Comparison of ENCODE assay signal across 17 cellular contexts in the genomic region with DNA sequence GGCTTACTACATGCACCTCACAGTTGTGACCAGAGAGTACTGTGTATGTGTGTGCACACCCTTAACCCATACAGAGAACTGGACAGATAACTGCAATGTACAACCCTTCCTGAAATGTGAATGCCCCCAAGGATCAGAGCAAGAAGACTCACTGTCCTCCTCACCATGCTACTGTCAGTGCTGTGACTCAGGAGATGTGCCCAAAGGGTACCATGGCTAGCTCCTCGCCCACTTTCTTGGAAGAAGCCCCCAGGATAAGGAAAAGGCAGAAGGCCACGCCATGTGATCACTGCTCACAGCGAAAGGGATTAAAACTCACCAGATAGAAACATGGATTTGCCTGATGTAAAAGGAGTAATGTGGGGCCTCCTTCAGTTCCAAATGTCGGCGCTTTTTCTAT. TPM values are rescaled to one million over a fixed set of nuclear protein-coding genes. Genes with fewer than 3 reads are reported as not detected.
DNase-seq lines count a peak whose midpoint lies in the region; ATAC-seq, FAIRE-seq and TF ChIP-seq lines count a peak whose summit lies in the region.
"Had no signal": no experiment of that assay in that cellular context is flagged by ENCODE, and none has a peak within 500 bp of the region (broad histone marks: within the 10 kb centered on the region; RNA-seq: fewer than 3 reads in every experiment).

No MANE protein-coding gene starts in this region.

- ATAC-seq in HepG2 (peak; percentile 38; the same call in 2 of the 3 replicates), right lobe of liver (no peak), GM19463 (IDR thresholded peaks at IDR 0.05; ENCODE audit: unreplicated experiment) (no peak)
- ATAC-seq in central memory CD8-positive, alpha-beta T cell (replicated peaks; ENCODE audit: extremely low read depth, poor library complexity, severe bottlenecking): no peak
- ATAC-seq in stimulated activated effector memory CD8-positive, alpha-beta T cell treated with anti-CD3 and anti-CD28 coated beads, Interleukin-12 subunit alpha, Interleukin-12 subunit beta, amount 100 ng/mL, for 72 hours: no peak
- ATAC-seq: GM23338, HCT116 had no signal

- H3K9me3 ChIP-seq in HepG2 (ENCODE audit: low read length) (no peaks in the 10 kb centered on the region), right lobe of liver (no peaks in the 10 kb centered on the region), HEK293 (ENCODE audit: control insufficient read depth, insufficient read depth, low read depth, low read length) (no peaks in the 10 kb centered on the region)
- H3K9me3 ChIP-seq: Caco-2 had no signal

- no peaks in the 10 kb centered on the region for H3K4me1 Mint-ChIP-seq in central memory CD8-positive, alpha-beta T cell
- no peaks in the 10 kb centered on the region for H3K4me1 Mint-ChIP-seq in stimulated activated effector memory CD8-positive, alpha-beta T cell treated with anti-CD3 and anti-CD28 coated beads, Interleukin-12 subunit alpha, Interleukin-12 subunit beta, amount 100 ng/mL, for 72 hours
- H3K4me1 Mint-ChIP-seq: GM23338, H9 had no signal

- H3K27ac ChIP-seq in HepG2 (ENCODE audit: extremely low read length, insufficient read depth, low read length) (no peak overlapping the region), right lobe of liver (no peak overlapping the region), HEK293 (ENCODE audit: extremely low read depth, low read depth, low read length) (no peak overlapping the region)

- H4K20me1 ChIP-seq in HepG2 (ENCODE audit: insufficient read depth, low read length): no peaks in the 10 kb centered on the region

- no peak for FAIRE-seq in HepG2 (lab: Jason Lieb, UNC)
- FAIRE-seq: G401.6, GM12892 had no signal

- H3K27me3 ChIP-seq in HepG2 (ENCODE audit: control insufficient read depth in 1 of 2, insufficient read depth in 2 of 2, low read length in 2 of 2) (no peaks in the 10 kb centered on the region), right lobe of liver (no peaks in the 10 kb centered on the region)

- TF ChIP-seq RAD21 in HepG2 (CRISPR knock-in tag; IDR thresholded peaks at IDR 0.05): no peak

- in situ Hi-C loops in HepG2 (cut with HindIII; ENCODE audit: extremely low pct_ligation_motif_present, low pct_unique_long_range_greater_than_20kb): no loop called here

- H3K27me3 Mint-ChIP-seq in central memory CD8-positive, alpha-beta T cell: no peaks in the 10 kb centered on the region
- H3K27me3 Mint-ChIP-seq: CD4-positive, alpha-beta memory T cell had no signal

- WGBS in HepG2 (ENCODE audit: low lambda C conversion rate): 96% methylated on average over 5 of the region's 5 CpGs
- WGBS in right lobe of liver (ENCODE audit: insufficient coverage, low coverage, low lambda C conversion rate, missing lambda C conversion rate): 100% methylated on average over 4 of the region's 5 CpGs

- no peaks in the 10 kb centered on the region for H3K79me2 ChIP-seq in HepG2 (ENCODE audit: insufficient read depth, low read length)

- BruUV-seq in HepG2 (replicated peaks; lab: Mats Ljungman, UMichigan): TSS peak; percentile 7

- H3K9ac ChIP-seq in HepG2 (ENCODE audit: insufficient read depth, low read depth, low read length): no peak overlapping the region

- no peaks in the 10 kb centered on the region for H3K9me3 Mint-ChIP-seq in central memory CD8-positive, alpha-beta T cell
- no peaks in the 10 kb centered on the region for H3K9me3 Mint-ChIP-seq in stimulated activated effector memory CD8-positive, alpha-beta T cell treated with anti-CD3 and anti-CD28 coated beads, Interleukin-12 subunit alpha, Interleukin-12 subunit beta, amount 100 ng/mL, for 72 hours
- H3K9me3 Mint-ChIP-seq: CD4-positive, alpha-beta memory T cell; GM23338; H9; HFFc6 had no signal

- H3K4me2 ChIP-seq in HepG2 (ENCODE audit: low read depth, low read length): no peak overlapping the region
- H3K4me2 ChIP-seq: GM23338 had no signal

- TF ChIP-seq POLR2A in HepG2 (IDR thresholded peaks at IDR 0.05; ENCODE audit: insufficient read depth in 1 of 2, low read depth in 2 of 2, low read length in 2 of 2) (no peak), right lobe of liver (IDR thresholded peaks at IDR 0.05) (no peak)

- DNase-seq in HepG2 (ENCODE audit: low spot score): no peak
- DNase-seq in right lobe of liver: no peak
- DNase-seq in central memory CD8-positive, alpha-beta T cell (ENCODE audit: low spot score in 2 of 2): no peak
- no peak for DNase-seq in stimulated activated effector memory CD8-positive, alpha-beta T cell treated with anti-CD3 and anti-CD28 coated beads, Interleukin-12 subunit alpha, Interleukin-12 subunit beta, amount 100 ng/mL, for 72 hours (ENCODE audit: low spot score in 2 of 2)
- DNase-seq in activated effector memory CD4-positive, alpha-beta T cell treated with anti-CD3 and anti-CD28 coated beads, Interleukin-2, amount 50 U/mL, for 16 hours: no peak
- DNase-seq: Caco-2; CD4-positive, alpha-beta memory T cell; DMS153; DND-41; H9; HFFc6 had no signal

- TF ChIP-seq EP300 in HepG2 (IDR thresholded peaks at IDR 0.05; ENCODE audit: low read depth in 2 of 2, low read length in 2 of 2) (no peak), HepG2 (CRISPR knock-in tag; IDR thresholded peaks at IDR 0.05; ENCODE audit: borderline replicate concordance) (no peak)

- intact Hi-C loops in HepG2 (cut with micrococcal nuclease; ENCODE audit: unreplicated experiment): no loop called here
- intact Hi-C loops in right lobe of liver (cut with DNase I): no loop called here

- CTCF ChIA-PET in HepG2 (lab: Yijun Ruan, JAX; ENCODE audit: low intra/inter-chr PET ratio, low total read pairs): no interaction called here
- CTCF ChIA-PET in HEK293 (lab: Yijun Ruan, JAX): no interaction called here

- H2AFZ ChIP-seq in HepG2 (ENCODE audit: low read length): no peak overlapping the region
- H2AFZ ChIP-seq: GM23338 had no signal

- POLR2A ChIA-PET in HepG2 (lab: Yijun Ruan, JAX): no interaction called here
- POLR2A ChIA-PET in HEK293 (lab: Yijun Ruan, JAX): no interaction called here

- peaks cover 68% of the 10 kb centered on the region for H3K36me3 Mint-ChIP-seq in central memory CD8-positive, alpha-beta T cell (ENCODE audit: insufficient read depth)
- peaks cover 99% of the 10 kb centered on the region for H3K36me3 Mint-ChIP-seq in stimulated activated effector memory CD8-positive, alpha-beta T cell treated with anti-CD3 and anti-CD28 coated beads, Interleukin-12 subunit alpha, Interleukin-12 subunit beta, amount 100 ng/mL, for 72 hours

- H3K36me3 ChIP-seq in HepG2 (replicated peaks in 1 of 2; ENCODE audit: control insufficient read depth in 1 of 2, insufficient read depth in 2 of 2, low read length in 2 of 2) (peaks cover 22 to 82% of the 10 kb centered on the region in 2 experiments), right lobe of liver (peaks cover 13 to 86% (median 40%) of the 10 kb centered on the region in 4 donors), HEK293 (ENCODE audit: control insufficient read depth in 2 of 2, insufficient read depth in 1 of 2, low read length in 2 of 2) (peaks cover 14 to 89% of the 10 kb centered on the region in 2 experiments)

- no peaks in the 10 kb centered on the region for H3K4me1 ChIP-seq in HepG2 (ENCODE audit: insufficient read depth, low read length)
- no peaks in the 10 kb centered on the region for H3K4me1 ChIP-seq in right lobe of liver
- H3K4me1 ChIP-seq in HEK293 (ENCODE audit: control insufficient read depth, insufficient read depth, low read length): no peaks in the 10 kb centered on the region
- H3K4me1 ChIP-seq: Caco-2 had no signal

- no peak overlapping the region for H3K4me3 Mint-ChIP-seq in central memory CD8-positive, alpha-beta T cell
- H3K4me3 Mint-ChIP-seq in stimulated activated effector memory CD8-positive, alpha-beta T cell treated with anti-CD3 and anti-CD28 coated beads, Interleukin-12 subunit alpha, Interleukin-12 subunit beta, amount 100 ng/mL, for 72 hours: no peak overlapping the region
- H3K4me3 Mint-ChIP-seq: CD4-positive, alpha-beta memory T cell; GM23338; H9; HFFc6 had no signal

- H3K27ac Mint-ChIP-seq in central memory CD8-positive, alpha-beta T cell (ENCODE audit: low read depth): peak overlapping the region; percentile 45
- H3K27ac Mint-ChIP-seq in stimulated activated effector memory CD8-positive, alpha-beta T cell treated with anti-CD3 and anti-CD28 coated beads, Interleukin-12 subunit alpha, Interleukin-12 subunit beta, amount 100 ng/mL, for 72 hours: peak overlapping the region; percentile 6
- H3K27ac Mint-ChIP-seq: GM23338, HFFc6 had no signal

- H3K4me3 ChIP-seq in HepG2 (replicated peaks in 1 of 3; ENCODE audit: insufficient read depth in 1 of 3, low read depth in 2 of 3, low read length in 3 of 3) (no peak overlapping the region), right lobe of liver (no peak overlapping the region), HEK293 (ENCODE audit: low read depth, low read length) (no peak overlapping the region)
- H3K4me3 ChIP-seq: GM23338 had no signal

- TF ChIP-seq CTCF in HepG2 (CRISPR knock-in tag; IDR thresholded peaks at IDR 0.05) (no peak), right lobe of liver (IDR thresholded peaks at IDR 0.05) (no peak), HEK293 (tag by site-specific recombination; IDR thresholded peaks at IDR 0.05) (no peak)

TF ChIP-seq in HEK293, 187 proteins besides CTCF, POLR2A, EP300 and RAD21 (continues in another document):
- TF ChIP-seq ZNF175 (tag by site-specific recombination; IDR thresholded peaks at IDR 0.05): no peak

RNA-seq across cellular contexts. Expression of gene UBP1, which starts 41.8 kb away (rescaled TPM):
- total RNA-seq in HepG2 (2016; rRNA removed; fragmentation: Illumina TruSeq; extraction: Trizol) (48.3 and 56.7 TPM in 2 replicates), right lobe of liver (10 to 100 TPM; 20.5 to 39.2 (median 33.1) TPM)
- total RNA-seq in HepG2 (2016; cell fraction: cytosol; rRNA removed; fragmentation: Illumina TruSeq; extraction: Trizol; ENCODE audit: low read depth): 35.3 and 36.1 TPM in 2 replicates
- 49.2 and 49.4 TPM in 2 replicates for total RNA-seq in HepG2 (2016; cell fraction: insoluble cytoplasmic fraction; rRNA removed; fragmentation: Illumina TruSeq; extraction: Trizol)
- total RNA-seq in HepG2 (2016; cell fraction: membrane; rRNA removed; fragmentation: Illumina TruSeq; extraction: Trizol): 55.1 and 56.2 TPM in 2 replicates
- total RNA-seq in HepG2 (2016; cell fraction: nucleus; rRNA removed; fragmentation: Illumina TruSeq; extraction: Trizol): 67.4 and 77.3 TPM in 2 replicates
- polyA plus RNA-seq in HepG2 (2011; rRNA removed): 71.0 and 79.9 TPM in 2 replicates
- 25.7 and 36.4 TPM in 2 replicates for polyA plus RNA-seq in HepG2 (2011; cell fraction: cytosol; rRNA removed)
- 113 and 124 TPM in 2 replicates for polyA plus RNA-seq in HepG2 (2011; cell fraction: nucleus; rRNA removed)
- polyA plus RNA-seq in HepG2 (2012): 41.9 and 51.9 TPM in 2 replicates
- 10.7 and 11.9 TPM in 2 replicates for polyA plus RNA-seq in HepG2 (2016; cell fraction: cytosol; fragmentation: Illumina TruSeq; extraction: Trizol; ENCODE audit: low read depth)
- 87.2 and 101 TPM in 2 replicates for polyA plus RNA-seq in HepG2 (2016; cell fraction: insoluble cytoplasmic fraction; fragmentation: Illumina TruSeq; extraction: Trizol; ENCODE audit: low read depth)
- polyA plus RNA-seq in HepG2 (2016; cell fraction: membrane; fragmentation: Illumina TruSeq; extraction: Trizol; ENCODE audit: low read depth): 50.8 and 53.0 TPM in 2 replicates
- polyA plus RNA-seq in HepG2 (2016; cell fraction: nucleus; fragmentation: Illumina TruSeq; extraction: Trizol; ENCODE audit: insufficient read depth, low read depth): 138 and 140 TPM in 2 replicates
- 50.1 and 65.5 TPM in 2 replicates for polyA minus RNA-seq in HepG2 (2011; rRNA and poly(A)+ RNA removed; ENCODE audit: low replicate concordance)
- 33.4 and 39.2 TPM in 2 replicates for polyA minus RNA-seq in HepG2 (2011; cell fraction: cytosol; rRNA and poly(A)+ RNA removed)
- polyA minus RNA-seq in HepG2 (2011; cell fraction: nucleus; rRNA and poly(A)+ RNA removed): 129 and 147 TPM in 2 replicates

Comparison
In these comparisons a context has a peak if more than half of its experiments do, and no peak if none do; other contexts are left out.
1. Of the 63 proteins assayed by ChIP-seq in both HepG2 and HEK293: peak only in HepG2: none; only in HEK293: REST; in both: none; in neither: 62.